ENCODE assay signal across 8 cellular contexts in the genomic region with DNA sequence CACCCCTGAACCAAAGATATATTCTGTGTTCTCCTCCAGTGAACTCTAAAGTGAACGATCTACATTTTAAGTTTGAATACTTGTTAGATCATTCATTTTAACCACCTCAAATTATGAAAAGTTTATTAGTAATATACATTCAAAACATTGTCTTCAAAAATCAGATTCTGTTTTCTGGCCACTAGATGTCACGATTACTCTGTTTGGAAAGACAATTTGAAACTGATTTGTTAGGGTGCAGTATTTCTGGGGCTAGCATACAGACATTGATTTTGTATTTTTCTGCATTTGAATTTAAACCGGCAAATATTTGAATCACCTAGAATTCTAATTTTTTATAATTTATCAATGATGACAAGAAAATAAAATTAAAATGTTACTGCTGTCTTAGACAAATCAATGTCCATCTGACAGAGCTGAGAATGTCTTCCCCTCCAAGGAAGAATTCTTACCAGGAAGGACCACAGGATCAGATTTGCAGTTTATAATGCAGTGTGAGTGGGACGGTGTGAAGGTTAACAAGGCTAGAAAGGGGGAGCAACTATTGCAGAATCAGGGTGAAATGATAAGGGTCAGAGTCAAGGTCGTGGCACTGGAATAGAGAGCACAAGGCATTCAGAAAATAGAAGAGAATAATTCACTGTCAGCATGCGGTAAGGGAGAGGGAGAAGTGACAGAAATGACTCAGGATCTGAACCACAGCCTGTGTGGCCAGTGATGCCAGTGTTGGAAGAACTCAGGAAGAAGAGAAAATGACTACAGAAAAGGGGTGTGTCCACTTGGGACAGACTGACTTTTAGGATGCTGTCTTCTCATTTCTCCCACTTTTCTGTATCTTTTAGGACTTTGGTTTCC.
DNase-seq lines count a peak whose midpoint lies in the region; ATAC-seq, FAIRE-seq and TF ChIP-seq lines count a peak whose summit lies in the region.

No MANE protein-coding gene starts in this region.

- intact Hi-C loops in endothelial cell of umbilical vein (cut with micrococcal nuclease), result loop anchor here (1.0 to 10.0 kb wide), 10 partner anchors 301 to 1303 kb away; partner anchors contain the start of gene DDX60L

- ATAC-seq in GM18868 (IDR thresholded peaks at IDR 0.05; ENCODE audit: unreplicated experiment), result peak; percentile 50
- ATAC-seq in HG02623 (IDR thresholded peaks at IDR 0.05; ENCODE audit: unreplicated experiment), result no peak
- ATAC-seq in left lobe of liver, result no peak

- no peak overlapping the region for H3K4me3 Mint-ChIP-seq in neural progenitor cell

- H3K9me3 ChIP-seq in OCI-LY1 (ENCODE audit: low read length) (no peaks in the 10 kb centered on the region), endothelial cell of umbilical vein (replicated peaks; ENCODE audit: control insufficient read depth, insufficient read depth, low read length) (no peaks in the 10 kb centered on the region), neural progenitor cell (ENCODE audit: low read depth) (no peaks in the 10 kb centered on the region)

- no peaks in the 10 kb centered on the region for H3K27me3 Mint-ChIP-seq in neural progenitor cell (ENCODE audit: insufficient read depth, low read depth)

- BruUV-seq in endothelial cell of umbilical vein (replicated peaks; lab: Mats Ljungman, UMichigan), result no TSS peak

- DNase-seq in AG09309 (ENCODE audit: low read depth) (peak; percentile 4), endothelial cell of umbilical vein (ENCODE audit: low read depth, low spot score) (peak; percentile 65), neural progenitor cell (ENCODE audit: low spot score) (peak; percentile 18), left lobe of liver (ENCODE audit: low spot score) (no peak), amygdala (lab: John Stamatoyannopoulos, UW) (no peak)

- no peaks in the 10 kb centered on the region for H3K9me3 Mint-ChIP-seq in neural progenitor cell

- dilution Hi-C loops in endothelial cell of umbilical vein (cut with MboI; ENCODE audit: extremely low pct_ligation_motif_present, low sequenced_read_pairs), result no loop called here

- H3F3A ChIP-seq in OCI-LY1 (ENCODE audit: insufficient read depth, low read length), result no peaks in the 10 kb centered on the region
- H3F3A ChIP-seq in neural progenitor cell (ENCODE audit: low read depth), result no peaks in the 10 kb centered on the region

- H3K36me3 ChIP-seq in OCI-LY1 (ENCODE audit: insufficient read depth, low read length), result no peaks in the 10 kb centered on the region
- H3K36me3 ChIP-seq in endothelial cell of umbilical vein (ENCODE audit: control insufficient read depth in 2 of 2, extremely low read depth in 1 of 2, insufficient read depth in 2 of 2, low read length in 2 of 2), result no peaks in the 10 kb centered on the region
- no peaks in the 10 kb centered on the region for H3K36me3 ChIP-seq in neural progenitor cell

- no peaks in the 10 kb centered on the region for H3K79me2 ChIP-seq in OCI-LY1 (ENCODE audit: insufficient read depth, low read length)
- H3K79me2 ChIP-seq in endothelial cell of umbilical vein (ENCODE audit: control insufficient read depth, insufficient read depth, low read length), result no peaks in the 10 kb centered on the region
- no peaks in the 10 kb centered on the region for H3K79me2 ChIP-seq in neural progenitor cell (ENCODE audit: low read depth)

- TF ChIP-seq CTCF in AG09309 (IDR thresholded peaks at IDR 0.05; ENCODE audit: control insufficient read depth, insufficient read depth, low read depth, low read length, missing control alignments), result peak; percentile 61
- peak; percentile 47; the same call in 1 of the 2 replicates for TF ChIP-seq CTCF in OCI-LY1 (IDR thresholded peaks at IDR 0.05; ENCODE audit: low read length)
- peak; percentile 18 to 22 for TF ChIP-seq CTCF in endothelial cell of umbilical vein (IDR thresholded peaks at IDR 0.05; ENCODE audit: extremely low read depth in 1 of 2, insufficient read depth in 1 of 2, low read depth in 1 of 2, low read length in 2 of 2)
- TF ChIP-seq CTCF in neural progenitor cell (IDR thresholded peaks at IDR 0.05), result peak; percentile 77

- no peak overlapping the region for H3K27ac Mint-ChIP-seq in neural progenitor cell

- no peaks in the 10 kb centered on the region for H3K9me2 ChIP-seq in OCI-LY1 (ENCODE audit: low read depth, low read length)

- no peaks in the 10 kb centered on the region for H3K9me1 ChIP-seq in endothelial cell of umbilical vein (replicated peaks; ENCODE audit: control insufficient read depth, extremely low read depth, insufficient read depth, low read length)

- H3K36me3 Mint-ChIP-seq in neural progenitor cell, result no peaks in the 10 kb centered on the region

- H2AFZ ChIP-seq in OCI-LY1 (ENCODE audit: low read length) (no peak overlapping the region), endothelial cell of umbilical vein (ENCODE audit: low read depth, low read length) (peak overlapping the region; percentile 60), neural progenitor cell (replicated peaks) (no peak overlapping the region)

- no peaks in the 10 kb centered on the region for H3K4me1 ChIP-seq in OCI-LY1 (ENCODE audit: insufficient read depth, low read length, severe bottlenecking)
- peaks cover 3% of the 10 kb centered on the region for H3K4me1 ChIP-seq in endothelial cell of umbilical vein (ENCODE audit: control insufficient read depth, extremely low read depth, insufficient read depth, low read length)
- no peaks in the 10 kb centered on the region for H3K4me1 ChIP-seq in neural progenitor cell

- FAIRE-seq in endothelial cell of umbilical vein (lab: Jason Lieb, UNC), result peak; percentile 92

- CTCF ChIA-PET in endothelial cell of umbilical vein (lab: Charles Lee), result interaction anchor here (0.6 to 1.8 kb wide), 16 partner anchors 17 to 745 kb away, joined by 3 to 15 read pairs (median 4); no protein-coding TSS in a partner anchor

- H3K27me3 ChIP-seq in OCI-LY1 (ENCODE audit: insufficient read depth, low read length) (no peaks in the 10 kb centered on the region), endothelial cell of umbilical vein (ENCODE audit: control insufficient read depth in 2 of 2, insufficient read depth in 2 of 2, low read length in 2 of 2) (no peaks in the 10 kb centered on the region), neural progenitor cell (no peaks in the 10 kb centered on the region)

- POLR2A ChIA-PET in endothelial cell of umbilical vein (lab: Charles Lee), result no interaction called here

- H3K4me3 ChIP-seq in AG09309 (ENCODE audit: control insufficient read depth, low read depth, low read length) (no peak overlapping the region), OCI-LY1 (ENCODE audit: low read depth, low read length, poor library complexity, severe bottlenecking) (no peak overlapping the region), endothelial cell of umbilical vein (replicated peaks in 1 of 3; ENCODE audit: insufficient read depth in 1 of 3, low read depth in 1 of 3, low read length in 3 of 3) (no peak overlapping the region), neural progenitor cell (no peak overlapping the region)

- no peak overlapping the region for H3K4me2 ChIP-seq in OCI-LY1 (ENCODE audit: low read length)
- no peak overlapping the region for H3K4me2 ChIP-seq in endothelial cell of umbilical vein (ENCODE audit: insufficient read depth, low read length)
- H3K4me2 ChIP-seq in neural progenitor cell, result no peak overlapping the region

- H3K27ac ChIP-seq in OCI-LY1 (ENCODE audit: low read depth, low read length, poor library complexity, severe bottlenecking), result no peak overlapping the region
- no peak overlapping the region for H3K27ac ChIP-seq in endothelial cell of umbilical vein (ENCODE audit: insufficient read depth, low read depth, low read length)
- H3K27ac ChIP-seq in neural progenitor cell, result no peak overlapping the region

- H3K9ac ChIP-seq in OCI-LY1 (ENCODE audit: low read length) (no peak overlapping the region), endothelial cell of umbilical vein (replicated peaks; ENCODE audit: extremely low read depth, insufficient read depth, low read length) (no peak overlapping the region), neural progenitor cell (no peak overlapping the region)

- no peaks in the 10 kb centered on the region for H3K4me1 Mint-ChIP-seq in neural progenitor cell

- H4K20me1 ChIP-seq in OCI-LY1 (ENCODE audit: insufficient read depth, low read length), result no peaks in the 10 kb centered on the region
- H4K20me1 ChIP-seq in endothelial cell of umbilical vein (replicated peaks; ENCODE audit: control insufficient read depth, extremely low read depth, insufficient read depth, low read length), result no peaks in the 10 kb centered on the region
- no peaks in the 10 kb centered on the region for H4K20me1 ChIP-seq in neural progenitor cell (ENCODE audit: low read depth)

- TF ChIP-seq POLR2A in endothelial cell of umbilical vein (IDR thresholded peaks at IDR 0.05; ENCODE audit: low read depth, low read length), result no peak

TF ChIP-seq in endothelial cell of umbilical vein, 7 proteins besides CTCF, POLR2A, EP300 and RAD21:
- TF ChIP-seq GATA2 (IDR thresholded peaks at IDR 0.05; ENCODE audit: insufficient read depth, insufficient read length, low read depth, low read length) (no peak), FOS (IDR thresholded peaks at IDR 0.05; ENCODE audit: borderline replicate concordance, insufficient read depth, low read length) (no peak), EZH2 (IDR thresholded peaks at IDR 0.05; ENCODE audit: borderline replicate concordance, low read depth, low read length, severe bottlenecking) (no peak), JUN (IDR thresholded peaks at IDR 0.05; ENCODE audit: borderline replicate concordance, insufficient read depth, insufficient read length, low read depth) (no peak), MYC (IDR thresholded peaks at IDR 0.05; ENCODE audit: low read depth, low read length) (no peak), POLR2AphosphoS5 (IDR thresholded peaks at IDR 0.05; ENCODE audit: insufficient read depth, low read depth, low read length) (no peak), MAX (IDR thresholded peaks at IDR 0.05; ENCODE audit: insufficient read depth, insufficient read length) (no peak)

Comparison
In these comparisons a context has a peak if more than half of its experiments do, and no peak if none do; other contexts are left out.
1. DNase-seq: peak in AG09309 (single experiment), endothelial cell of umbilical vein (single experiment) and neural progenitor cell (single experiment); none in left lobe of liver (single experiment) and amygdala (0 of 56).
2. CTCF ChIP-seq: peak in every context shown above with its lines; median percentile 77 in neural progenitor cell; 61 in AG09309; 47 in OCI-LY1; 20 in endothelial cell of umbilical vein.